Comparison of ENCODE assay signal across 8 cellular contexts in the genomic region with DNA sequence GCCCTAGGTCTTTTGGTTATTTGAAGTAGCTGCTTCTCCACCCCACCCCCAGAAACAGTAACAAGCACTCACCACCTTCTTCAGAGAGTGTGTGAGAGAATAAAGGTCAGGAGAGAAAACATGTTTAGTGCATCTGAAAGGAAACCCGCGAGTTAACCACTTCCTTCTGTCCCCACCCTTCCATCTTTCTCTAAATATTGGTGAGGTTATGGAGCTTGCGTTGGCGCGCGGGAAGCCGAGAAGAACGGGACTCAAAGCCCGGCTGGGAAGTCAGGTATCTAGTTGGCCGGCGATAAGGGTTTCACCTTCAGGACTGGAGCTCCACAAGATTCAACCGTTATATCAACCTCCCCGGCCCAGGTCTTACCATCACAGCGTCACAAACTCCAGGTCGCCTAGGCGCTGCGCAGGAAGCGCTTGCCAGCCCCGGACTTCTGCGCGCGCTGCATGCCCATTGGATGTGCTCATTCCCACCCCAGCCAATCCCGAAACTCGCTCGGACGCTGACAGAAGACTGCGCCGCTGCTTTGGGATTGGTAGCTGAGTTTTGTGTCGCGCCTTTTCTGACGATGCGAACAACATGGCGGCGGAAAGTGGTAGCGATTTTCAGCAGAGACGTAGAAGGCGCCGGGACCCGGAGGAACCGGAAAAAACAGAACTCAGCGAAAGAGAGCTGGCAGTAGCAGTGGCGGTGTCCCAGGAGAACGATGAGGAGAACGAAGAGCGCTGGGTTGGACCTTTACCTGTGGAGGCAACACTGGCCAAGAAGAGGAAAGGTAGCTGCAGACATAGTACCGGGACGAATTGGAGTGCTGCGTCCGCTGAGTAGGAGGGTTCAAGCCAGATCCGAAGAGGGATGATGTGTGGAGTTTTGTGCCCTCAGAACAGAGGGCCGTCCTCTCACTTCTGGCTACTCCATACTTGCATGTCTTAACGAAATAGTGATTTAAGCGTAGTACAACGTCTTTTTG. TPM values are rescaled to one million over a fixed set of nuclear protein-coding genes. Genes with fewer than 3 reads are reported as not detected.
A peak's percentile ranks its signal among the peaks of the same experiment; 100 is the strongest.
DNase-seq lines count a peak whose midpoint lies in the region; ATAC-seq lines count a peak whose summit lies in the region.

A gene with protein sequence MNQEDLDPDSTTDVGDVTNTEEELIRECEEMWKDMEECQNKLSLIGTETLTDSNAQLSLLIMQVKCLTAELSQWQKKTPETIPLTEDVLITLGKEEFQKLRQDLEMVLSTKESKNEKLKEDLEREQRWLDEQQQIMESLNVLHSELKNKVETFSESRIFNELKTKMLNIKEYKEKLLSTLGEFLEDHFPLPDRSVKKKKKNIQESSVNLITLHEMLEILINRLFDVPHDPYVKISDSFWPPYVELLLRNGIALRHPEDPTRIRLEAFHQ (minus strand): TSS at position 438 of the 971 bp plus-strand sequence. CDS start 8,261 bp downstream, outside the sequence.
A gene (plus strand): TSS at position 566 of the 971 bp plus-strand sequence. CDS start 15 bp downstream, at position 581.

- no peaks in the 10 kb centered on the region for H3K9me3 Mint-ChIP-seq in CD8-positive, alpha-beta memory T cell

- CTCF ChIA-PET in CD8-positive, alpha-beta memory T cell (lab: Charles Lee) = interaction anchor here (0.9 to 1.5 kb wide), 3 partner anchors 80 to 459 kb away, joined by 3 to 5 read pairs (median 3); no protein-coding TSS in a partner anchor

- no peaks in the 10 kb centered on the region for H3K9me3 ChIP-seq in CD8-positive, alpha-beta memory T cell (ENCODE audit: low read length)
- H3K9me3 ChIP-seq in effector memory CD4-positive, alpha-beta T cell (ENCODE audit: control insufficient read depth, low read length) = no peaks in the 10 kb centered on the region

- H3K4me3 ChIP-seq in CD8-positive, alpha-beta memory T cell (ENCODE audit: low read length) = peak within 1 kb of the TSS; percentile 89
- peak within 1 kb of the TSS; percentile 85 for H3K4me3 ChIP-seq in effector memory CD4-positive, alpha-beta T cell (ENCODE audit: insufficient read depth, low read depth, low read length, poor library complexity, severe bottlenecking)

- peak within 1 kb of the TSS; percentile 93 to 100 (median 98) for H3K27ac Mint-ChIP-seq in CD8-positive, alpha-beta memory T cell

- no peaks in the 10 kb centered on the region for H3K27me3 ChIP-seq in CD8-positive, alpha-beta memory T cell (ENCODE audit: insufficient read depth, low read length, poor library complexity, severe bottlenecking)
- no peaks in the 10 kb centered on the region for H3K27me3 ChIP-seq in effector memory CD4-positive, alpha-beta T cell (replicated peaks; ENCODE audit: control insufficient read depth, insufficient read depth, low read length, poor library complexity, severe bottlenecking)

- peak within 1 kb of the TSS; percentile 97 for H3K27ac ChIP-seq in CD8-positive, alpha-beta memory T cell (ENCODE audit: low read depth, low read length)
- H3K27ac ChIP-seq in effector memory CD4-positive, alpha-beta T cell (ENCODE audit: insufficient read depth, low read length, poor library complexity, severe bottlenecking) = peak within 1 kb of the TSS; percentile 92

- H3K36me3 ChIP-seq in CD8-positive, alpha-beta memory T cell (ENCODE audit: insufficient read depth, low read length) = peaks cover 4% of the 10 kb centered on the region
- peaks cover 4% of the 10 kb centered on the region for H3K36me3 ChIP-seq in effector memory CD4-positive, alpha-beta T cell (ENCODE audit: control insufficient read depth, insufficient read depth, low read length)

- peaks cover 36% of the 10 kb centered on the region for H3K4me1 ChIP-seq in CD8-positive, alpha-beta memory T cell (ENCODE audit: insufficient read depth, low read length)
- no peaks in the 10 kb centered on the region for H3K4me1 ChIP-seq in effector memory CD4-positive, alpha-beta T cell (ENCODE audit: control insufficient read depth, insufficient read depth, low read length, poor library complexity, severe bottlenecking)

- peak; percentile 91 to 96 (median 93) for DNase-seq in CD8-positive, alpha-beta memory T cell
- DNase-seq in HS-5 (ENCODE audit: low read depth) = peak; percentile 84
- peak; percentile 94 for DNase-seq in NK-92 treated with Interleukin-12 subunit alpha and Interleukin-12 subunit beta, amount 100 ng/mL, for 24 hours (lab: John Stamatoyannopoulos, UW)
- peak; percentile 95 for DNase-seq in activated CD8-positive, alpha-beta memory T cell treated with anti-CD3 and anti-CD28 coated beads for 24 hours
- peak; percentile 90 to 92 (median 91) for DNase-seq in effector memory CD4-positive, alpha-beta T cell
- peak; percentile 97 for DNase-seq in lung microvascular endothelial cell (ENCODE audit: low read depth in 2 of 2)
- peak; percentile 93 to 94 (median 93) for DNase-seq in stimulated activated CD4-positive, alpha-beta T cell treated with anti-CD3 and anti-CD28 coated beads, TNF-alpha, amount 100 ng/mL, for 48 hours (ENCODE audit: low read depth in 3 of 3)

- ATAC-seq in GM19468 (IDR thresholded peaks at IDR 0.05; ENCODE audit: extremely low read depth, unreplicated experiment) = peak; percentile 93

- peaks cover 0 to 49% (median 10%) of the 10 kb centered on the region in 3 donors for H3K36me3 Mint-ChIP-seq in CD8-positive, alpha-beta memory T cell

- POLR2A ChIA-PET in CD8-positive, alpha-beta memory T cell (lab: Charles Lee) = interaction anchor here (0.5 to 2.5 kb wide), 12 partner anchors 11 to 794 kb away, joined by 3 to 42 read pairs (median 8); a partner anchor contains a TSS

- H3K4me1 Mint-ChIP-seq in CD8-positive, alpha-beta memory T cell = peaks cover 59 to 78% (median 71%) of the 10 kb centered on the region in 3 donors

- no peaks in the 10 kb centered on the region for H3K27me3 Mint-ChIP-seq in CD8-positive, alpha-beta memory T cell

- H3K4me3 Mint-ChIP-seq in CD8-positive, alpha-beta memory T cell = peak within 1 kb of the TSS; percentile 93 to 99 (median 97)

RNA-seq across cellular contexts. Expression of the first gene that starts in this region (rescaled TPM):
- total RNA-seq in CD8-positive, alpha-beta memory T cell = 10 to 100 TPM; 65.4 to 67.6 TPM
- polyA plus RNA-seq in CD8-positive, alpha-beta memory T cell = 27.3 TPM
- total RNA-seq in lung microvascular endothelial cell = 6.3 and 10.5 TPM in 2 replicates

RNA-seq across cellular contexts. Expression of the second gene that starts in this region (rescaled TPM):
- total RNA-seq in CD8-positive, alpha-beta memory T cell = 10 to 100 TPM; 46.4 to 50.5 TPM
- 34.8 TPM for polyA plus RNA-seq in CD8-positive, alpha-beta memory T cell
- total RNA-seq in lung microvascular endothelial cell = 23.1 and 39.3 TPM in 2 replicates

Comparison
In these comparisons a context has a peak if more than half of its experiments do, and no peak if none do; other contexts are left out.
1. Peak in every context shown above with its lines: DNase-seq, ATAC-seq, H3K4me3 ChIP-seq and H3K27ac ChIP-seq.